10 cellular contexts compared by ENCODE assay signal in the genomic region with DNA sequence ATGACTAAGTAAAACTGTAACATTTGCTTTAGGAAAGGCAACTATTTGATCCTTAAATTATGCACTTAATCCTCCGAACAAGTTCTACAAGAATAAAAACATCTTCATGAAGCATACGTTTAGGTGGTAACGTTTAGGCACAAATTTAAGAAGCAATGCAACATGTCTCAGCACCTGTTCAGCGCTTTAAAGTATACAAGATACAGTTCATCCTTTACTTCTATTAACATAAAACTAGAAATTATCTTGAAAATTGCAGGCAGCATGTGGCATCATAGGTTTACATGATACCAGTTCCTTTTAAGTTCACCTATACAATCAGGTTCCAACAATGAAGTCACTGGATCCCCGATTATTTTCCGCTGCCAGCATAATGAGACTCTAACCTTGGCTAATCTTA. TPM values are rescaled to one million over a fixed set of nuclear protein-coding genes. Genes with fewer than 3 reads are reported as not detected.
DNase-seq lines count a peak whose midpoint lies in the region; ATAC-seq and TF ChIP-seq lines count a peak whose summit lies in the region.
"Had no signal": no experiment of that assay in that cellular context is flagged by ENCODE, and none has a peak within 500 bp of the region (broad histone marks: within the 10 kb centered on the region; RNA-seq: fewer than 3 reads in every experiment).

No MANE protein-coding gene starts in this region.

- H3K36me3 ChIP-seq in A673 (ENCODE audit: insufficient read depth, low read length, poor library complexity, severe bottlenecking) (no peaks in the 10 kb centered on the region), HAP-1 (replicated peaks) (no peaks in the 10 kb centered on the region), right lobe of liver (no peaks in the 10 kb centered on the region)
- H3K36me3 ChIP-seq: vagina had no signal

- TF ChIP-seq CTCF in A673 (conservative IDR thresholded peaks at IDR 0.05; ENCODE audit: low read depth, low read length) (no peak), right lobe of liver (IDR thresholded peaks at IDR 0.05) (no peak)

- no peak overlapping the region for H3K27ac Mint-ChIP-seq in activated naive CD8-positive, alpha-beta T cell treated with anti-CD3 and anti-CD28 coated beads, Interleukin-2, amount 50 U/mL, for 24 hours

- H3K9me3 ChIP-seq in A673 (ENCODE audit: low read depth, low read length, poor library complexity, severe bottlenecking): no peaks in the 10 kb centered on the region
- H3K9me3 ChIP-seq in HAP-1: no peaks in the 10 kb centered on the region
- no peaks in the 10 kb centered on the region for H3K9me3 ChIP-seq in right lobe of liver
- H3K9me3 ChIP-seq: vagina had no signal

- peaks cover 21% of the 10 kb centered on the region for H3K4me1 Mint-ChIP-seq in activated naive CD8-positive, alpha-beta T cell treated with anti-CD3 and anti-CD28 coated beads, Interleukin-2, amount 50 U/mL, for 24 hours

- no TSS peak for BruUV-seq in A673 (replicated peaks; lab: Mats Ljungman, UMichigan)

- DNase-seq in A673 (ENCODE audit: low spot score) (no peak), HAP-1 (ENCODE audit: low spot score in 2 of 2) (no peak), right lobe of liver (no peak), posterior cingulate gyrus (no peak), SIG-M5 treated with dmso at 0.1 percent for 504 hours (lab: John Stamatoyannopoulos, UW; ENCODE audit: unreplicated experiment) (no peak), NCI-H187 (lab: John Stamatoyannopoulos, UW) (no peak)
- no peak for DNase-seq in activated naive CD8-positive, alpha-beta T cell treated with anti-CD3 and anti-CD28 coated beads, Interleukin-2, amount 50 U/mL, for 24 hours
- DNase-seq in activated effector memory CD4-positive, alpha-beta T cell treated with Interleukin-2 at 50 U/mL for 16 hours: no peak
- DNase-seq: NCI-H1092 had no signal

- POLR2A ChIA-PET in A673 (lab: Charles Lee; ENCODE audit: low non-redundant PET): no interaction called here

- no peaks in the 10 kb centered on the region for H3K27me3 Mint-ChIP-seq in activated naive CD8-positive, alpha-beta T cell treated with anti-CD3 and anti-CD28 coated beads, Interleukin-2, amount 50 U/mL, for 24 hours

- CTCF ChIA-PET in A673 (lab: Charles Lee): no interaction called here

- H3K36me3 Mint-ChIP-seq in activated naive CD8-positive, alpha-beta T cell treated with anti-CD3 and anti-CD28 coated beads, Interleukin-2, amount 50 U/mL, for 24 hours (ENCODE audit: low read depth): peaks cover 5% of the 10 kb centered on the region

- peak overlapping the region; percentile 92 for H3K4me3 Mint-ChIP-seq in activated naive CD8-positive, alpha-beta T cell treated with anti-CD3 and anti-CD28 coated beads, Interleukin-2, amount 50 U/mL, for 24 hours

- no peak for ATAC-seq in activated naive CD8-positive, alpha-beta T cell treated with anti-CD3 and anti-CD28 coated beads, Interleukin-2, amount 50 U/mL, for 24 hours
- no peak for ATAC-seq in right lobe of liver

- no peaks in the 10 kb centered on the region for H3K9me3 Mint-ChIP-seq in activated naive CD8-positive, alpha-beta T cell treated with anti-CD3 and anti-CD28 coated beads, Interleukin-2, amount 50 U/mL, for 24 hours

- H3K4me3 ChIP-seq in A673 (ENCODE audit: low read depth, low read length, poor library complexity, severe bottlenecking) (peak overlapping the region; percentile 86), HAP-1 (peak overlapping the region; percentile 73), right lobe of liver (peak overlapping the region; percentile 71 to 80 (median 71))

- in situ Hi-C loops in HAP-1 (cut with MboI; ENCODE audit: low sequenced_read_pairs): no loop called here

- H3K4me1 ChIP-seq in A673 (ENCODE audit: insufficient read depth, low read length, poor library complexity, severe bottlenecking) (peaks cover 11% of the 10 kb centered on the region), HAP-1 (peaks cover 16% of the 10 kb centered on the region), right lobe of liver (peaks cover 0 to 16% (median 2%) of the 10 kb centered on the region in 4 donors)

- intact Hi-C loops in A673 (cut with micrococcal nuclease; ENCODE audit: unreplicated experiment): no loop called here
- intact Hi-C loops in right lobe of liver (cut with DNase I): no loop called here
- intact Hi-C loops in posterior cingulate gyrus (cut with DNase I): no loop called here

- no peak for TF ChIP-seq POLR2A in right lobe of liver (IDR thresholded peaks at IDR 0.05)

- H3K27ac ChIP-seq in A673 (ENCODE audit: low read depth, low read length, poor library complexity, severe bottlenecking) (no peak overlapping the region), right lobe of liver (peak overlapping the region in 1 of 3 donors; percentile 83)

- 28% methylated on average over 6 of the region's 6 CpGs for WGBS in right lobe of liver (ENCODE audit: insufficient coverage, low coverage, low lambda C conversion rate, missing lambda C conversion rate)

- no peaks in the 10 kb centered on the region for H3K27me3 ChIP-seq in A673 (replicated peaks; ENCODE audit: insufficient read depth, low read depth, low read length, poor library complexity)
- H3K27me3 ChIP-seq in HAP-1 (ENCODE audit: low read depth): no peaks in the 10 kb centered on the region
- no peaks in the 10 kb centered on the region for H3K27me3 ChIP-seq in right lobe of liver
- H3K27me3 ChIP-seq: vagina had no signal

RNA-seq across cellular contexts. Expression of a gene that starts 1.5 kb away (rescaled TPM):
- 34.5 and 36.9 TPM in 2 replicates for total RNA-seq in A673 (2021)
- 10 to 100 TPM; 22.0 to 31.9 (median 27.4) TPM for total RNA-seq in right lobe of liver

RNA-seq across cellular contexts. Expression of a gene that starts 25.1 kb away (rescaled TPM):
- total RNA-seq in A673 (2021): 30.5 and 33.0 TPM in 2 replicates
- total RNA-seq in right lobe of liver: 10 to 100 TPM; 14.1 to 18.4 (median 15.3) TPM
